13 cellular contexts compared by ENCODE assay signal in genomic region chr17:80055597-80055996, GRCh38. TPM values are rescaled to one million over a fixed set of nuclear protein-coding genes. Genes with fewer than 3 reads are reported as not detected.
A peak's percentile ranks its signal among the peaks of the same experiment; 100 is the strongest.
DNase-seq lines count a peak whose midpoint lies in the region; ATAC-seq and TF ChIP-seq lines count a peak whose summit lies in the region.
"Had no signal": no experiment of that assay in that cellular context is flagged by ENCODE, and none has a peak within 500 bp of the region (broad histone marks: within the 10 kb centered on the region; RNA-seq: fewer than 3 reads in every experiment).

No MANE protein-coding gene starts in this region.

- no peaks in the 10 kb centered on the region; the same call in 1 of the 2 replicates for H3K36me3 ChIP-seq in H7 (replicated peaks; ENCODE audit: control insufficient read depth, insufficient read depth, low read length)
- H3K36me3 ChIP-seq in uterus, result no peaks in the 10 kb centered on the region
- no peaks in the 10 kb centered on the region for H3K36me3 ChIP-seq in Peyer's patch
- H3K36me3 ChIP-seq: BE2C had no signal

- DNase-seq in H7 (peak; percentile 66), WTC11 (ENCODE audit: low spot score) (no peak), fibroblast of villous mesenchyme (ENCODE audit: low read depth) (peak; percentile 40), uterus (no peak), NCI-H1092 (lab: John Stamatoyannopoulos, UW) (no peak), Peyer's patch (no peak)
- DNase-seq: BE2C; C1 segment of cervical spinal cord; Caco-2; CD4-positive, alpha-beta T cell; HCEC 1CT had no signal

- H3K4me3 ChIP-seq in H7 (ENCODE audit: insufficient read depth, low read depth, low read length) (no peak overlapping the region), fibroblast of villous mesenchyme (ENCODE audit: low read depth, low read length) (no peak overlapping the region), uterus (no peak overlapping the region), Peyer's patch (no peak overlapping the region)

- ATAC-seq in WTC11, result no peak; the same call in 1 of the 2 replicates
- ATAC-seq in GM18861 (IDR thresholded peaks at IDR 0.05; ENCODE audit: unreplicated experiment), result no peak

- no peak overlapping the region for H3K4me3 Mint-ChIP-seq in WTC11
- H3K4me3 Mint-ChIP-seq: CD4-positive, alpha-beta T cell had no signal

- CTCF ChIA-PET in WTC11 (lab: Charles Lee), result interaction anchor here (1.2 to 1.3 kb wide), 3 partner anchors 46 to 69 kb away, joined by 5 to 8 read pairs (median 5); partner anchors contain the start of gene GAA

- H3K27ac Mint-ChIP-seq in WTC11, result peak overlapping the region; percentile 6; the same call in 1 of the 2 replicates
- H3K27ac Mint-ChIP-seq: CD4-positive, alpha-beta T cell had no signal

- H3K4me1 Mint-ChIP-seq in WTC11, result peaks cover 16% of the 10 kb centered on the region

- H3K27me3 Mint-ChIP-seq in WTC11 (ENCODE audit: low read depth), result no peaks in the 10 kb centered on the region
- H3K27me3 Mint-ChIP-seq: CD4-positive, alpha-beta T cell had no signal

- no peak for TF ChIP-seq CTCF in WTC11 (IDR thresholded peaks at IDR 0.05)
- no peak for TF ChIP-seq CTCF in fibroblast of villous mesenchyme (IDR thresholded peaks at IDR 0.05; ENCODE audit: insufficient read depth, low read depth, low read length)
- no peak for TF ChIP-seq CTCF in uterus (IDR thresholded peaks at IDR 0.05)
- no peak for TF ChIP-seq CTCF in Peyer's patch (IDR thresholded peaks at IDR 0.05)

- intact Hi-C loops in uterus (cut with DNase I; ENCODE audit: low total_unique reads), result no loop called here

- peaks cover 9% of the 10 kb centered on the region for H3K36me3 Mint-ChIP-seq in WTC11

- no peak for TF ChIP-seq POLR2A in uterus (IDR thresholded peaks at IDR 0.05)
- no peak for TF ChIP-seq POLR2A in Peyer's patch (IDR thresholded peaks at IDR 0.05)

- no peaks in the 10 kb centered on the region for H3K27me3 ChIP-seq in H7 (ENCODE audit: control insufficient read depth, insufficient read depth, low read length)
- H3K27me3 ChIP-seq in uterus, result no peaks in the 10 kb centered on the region
- H3K27me3 ChIP-seq in Peyer's patch, result no peaks in the 10 kb centered on the region
- H3K27me3 ChIP-seq: BE2C had no signal

- H3K27ac ChIP-seq in uterus, result peak overlapping the region; percentile 28 to 50
- no peak overlapping the region for H3K27ac ChIP-seq in Peyer's patch
- H3K27ac ChIP-seq: HL-60 had no signal

- no peaks in the 10 kb centered on the region for H3K4me1 ChIP-seq in uterus
- no peaks in the 10 kb centered on the region for H3K4me1 ChIP-seq in Peyer's patch
- H3K4me1 ChIP-seq: BE2C, Caco-2 had no signal

- H3K9me3 ChIP-seq in uterus (no peaks in the 10 kb centered on the region), Peyer's patch (no peaks in the 10 kb centered on the region)
- H3K9me3 ChIP-seq: BE2C, Caco-2 had no signal

- POLR2A ChIA-PET in WTC11 (lab: Charles Lee), result no interaction called here

- H3K9me3 Mint-ChIP-seq in WTC11, result no peaks in the 10 kb centered on the region
- H3K9me3 Mint-ChIP-seq: CD4-positive, alpha-beta T cell had no signal

TF ChIP-seq in WTC11, 78 proteins besides CTCF, POLR2A, EP300 and RAD21:
- TF ChIP-seq NFE2L1 (CRISPR knock-in tag; IDR thresholded peaks at IDR 0.05), result no peak
- TF ChIP-seq FOXP4 (CRISPR knock-in tag; IDR thresholded peaks at IDR 0.05), result no peak
- no peak for TF ChIP-seq OVOL2 (CRISPR knock-in tag; IDR thresholded peaks at IDR 0.05; ENCODE audit: borderline replicate concordance)
- no peak for TF ChIP-seq MAX (CRISPR knock-in tag; IDR thresholded peaks at IDR 0.05)
- TF ChIP-seq ZNF425 (CRISPR knock-in tag; conservative IDR thresholded peaks at IDR 0.05), result no peak
- TF ChIP-seq SOX15 (CRISPR knock-in tag; IDR thresholded peaks at IDR 0.05), result no peak
TF ChIP-seq in WTC11: peak in this region for 0.

RNA-seq across cellular contexts. Expression of gene CCDC40, which starts 19.2 kb away (rescaled TPM):
- total RNA-seq in H7 (2014; rRNA removed; shearing (Covaris generic)), result 3.8 and 4.2 TPM in 2 replicates
- total RNA-seq in WTC11 (2021) (15.1 to 16.3 TPM (median 15.2 TPM) in 3 replicates), fibroblast of villous mesenchyme (3.2 and 6.9 TPM in 2 replicates), uterus (10 to 100 TPM in 1 of 4 donors, 1 to 10 TPM in 2, under 1 TPM in 1; 0.88 to 16.6 (median 4.8) TPM), Peyer's patch (10 to 100 TPM in 2 of 4 donors, 1 to 10 TPM in 2; 2.8 to 54.5 (median 7.8) TPM)

RNA-seq across cellular contexts. Expression of gene TBC1D16, which starts 19.9 kb away (rescaled TPM):
- 81.8 and 95.8 TPM in 2 replicates for total RNA-seq in H7 (2014; rRNA removed; shearing (Covaris generic))
- total RNA-seq in WTC11 (2021) (89.8 to 96.1 TPM (median 90.4 TPM) in 3 replicates), fibroblast of villous mesenchyme (32.8 and 44.8 TPM in 2 replicates), uterus (10 to 100 TPM in 2 of 4 donors, 1 to 10 TPM in 2; 3.8 to 58.2 (median 18.3) TPM), Peyer's patch (10 to 100 TPM; 11.9 to 29.7 (median 22.2) TPM)

RNA-seq across cellular contexts. Expression of gene GAA, which starts 45.8 kb away (rescaled TPM):
- 68.4 and 78.4 TPM in 2 replicates for total RNA-seq in H7 (2014; rRNA removed; shearing (Covaris generic))
- total RNA-seq in WTC11 (2021), result 91.6 to 97.7 TPM (median 93.9 TPM) in 3 replicates
- total RNA-seq in fibroblast of villous mesenchyme, result 15.1 and 24.5 TPM in 2 replicates
- 10 to 100 TPM; 23.1 to 48.3 (median 35.6) TPM for total RNA-seq in uterus
- 10 to 100 TPM; 33.8 to 88.1 (median 42.3) TPM for total RNA-seq in Peyer's patch

Comparison
In these comparisons a context has a peak if more than half of its experiments do, and no peak if none do; other contexts are left out.
1. DNase-seq: peak in H7 (single experiment) and fibroblast of villous mesenchyme (single experiment); none in WTC11 (single experiment), uterus (0 of 2), NCI-H1092 (single experiment) and Peyer's patch (0 of 3).
2. H3K27ac ChIP-seq: peak in uterus (2 of 2); none in Peyer's patch (0 of 4).